In genomic region chr16:83992624-83993023, GRCh38 we compare ENCODE assay signal across 15 cellular contexts. TPM values are rescaled to one million over a fixed set of nuclear protein-coding genes. Genes with fewer than 3 reads are reported as not detected.
DNase-seq lines count a peak whose midpoint lies in the region; ATAC-seq, FAIRE-seq and TF ChIP-seq lines count a peak whose summit lies in the region.
"Had no signal": no experiment of that assay in that cellular context is flagged by ENCODE, and none has a peak within 500 bp of the region (broad histone marks: within the 10 kb centered on the region; RNA-seq: fewer than 3 reads in every experiment).

No MANE protein-coding gene starts in this region.

- POLR2A ChIA-PET in GM10248 (lab: Yijun Ruan, JAX), result no interaction called here

- no peak for FAIRE-seq in bronchial epithelial cell (lab: Jason Lieb, UNC)
- FAIRE-seq: TTC549 had no signal

- H3K36me3 ChIP-seq in bronchial epithelial cell (ENCODE audit: control insufficient read depth, insufficient read depth, low read length), result no peaks in the 10 kb centered on the region
- H3K36me3 ChIP-seq: HAP-1, tibial artery had no signal

- H3K4me3 ChIP-seq in bronchial epithelial cell (ENCODE audit: low read depth, low read length), result no peak overlapping the region
- H3K4me3 ChIP-seq: HAP-1, tibial artery had no signal

- intact Hi-C loops in Right ventricle myocardium inferior (cut with DNase I), result no loop called here
- intact Hi-C loops in cardiac septum (cut with DNase I), result no loop called here

- DNase-seq in Right ventricle myocardium inferior (ENCODE audit: missing footprints), result peak; percentile 52
- DNase-seq in cardiac septum (ENCODE audit: low spot score), result no peak
- peak; percentile 21 for DNase-seq in bronchial epithelial cell (ENCODE audit: low read depth)
- DNase-seq in kidney glomerular epithelial cell (lab: John Stamatoyannopoulos, UW), result peak; percentile 62
- no peak for DNase-seq in GM10248 (ENCODE audit: extremely low spot score)
- no peak for DNase-seq in NCI-H2107 treated with DMSO at 0.1 percent for 48 hours (lab: John Stamatoyannopoulos, UW; ENCODE audit: unreplicated experiment)
- DNase-seq in SK-N-DZ (ENCODE audit: low spot score), result no peak
- DNase-seq: activated T-cell treated with anti-CD3 and anti-CD28 coated beads, Interleukin-2, amount 50 U/mL, for 24 hours; AML-193; NCI-H774; tibial artery had no signal

- peak; percentile 46 for ATAC-seq in Right ventricle myocardium inferior
- ATAC-seq in GM18867 (IDR thresholded peaks at IDR 0.05; ENCODE audit: unreplicated experiment), result no peak

- no peak for TF ChIP-seq CTCF in bronchial epithelial cell (IDR thresholded peaks at IDR 0.05; ENCODE audit: insufficient read depth, low read length, severe bottlenecking)
- no peak for TF ChIP-seq CTCF in GM10248 (IDR thresholded peaks at IDR 0.05; ENCODE audit: control extremely low read depth, extremely low read depth, low read depth, missing control alignments)

- peaks cover 7% of the 10 kb centered on the region for H3K27me3 ChIP-seq in bronchial epithelial cell (ENCODE audit: control insufficient read depth, insufficient read depth, low read length)

- CTCF ChIA-PET in GM10248 (lab: Yijun Ruan, JAX), result interaction anchor here (1.1 kb wide), 1 partner anchor 194 kb away, joined by 4 read pairs; the partner anchor contains the start of gene TAF1C

RNA-seq across cellular contexts. Expression of gene NECAB2, which starts 24.6 kb away (rescaled TPM):
- 1.8 TPM for total RNA-seq in Right ventricle myocardium inferior
- total RNA-seq in cardiac septum, result 2.5 TPM
- total RNA-seq in bronchial epithelial cell, result not detected in 2 replicates
- 3.7 and 4.3 TPM in 2 replicates for polyA plus RNA-seq in SK-N-DZ (2014; cell fraction: cytosol; rRNA removed)
- polyA plus RNA-seq in SK-N-DZ (2014; cell fraction: nucleus; rRNA removed), result 6.9 and 10.0 TPM in 2 replicates
- total RNA-seq: lung microvascular endothelial cell had no signal

RNA-seq across cellular contexts. Expression of gene OSGIN1, which starts 39.6 kb away (rescaled TPM):
- 8.2 TPM for total RNA-seq in Right ventricle myocardium inferior
- total RNA-seq in cardiac septum, result 12.6 TPM
- total RNA-seq in bronchial epithelial cell, result 1.1 and 1.8 TPM in 2 replicates
- 1.2 TPM in 1 of 2 replicates, not detected in the other for polyA plus RNA-seq in SK-N-DZ (2014; cell fraction: cytosol; rRNA removed)
- 0.85 and 1.6 TPM in 2 replicates for polyA plus RNA-seq in SK-N-DZ (2014; cell fraction: nucleus; rRNA removed)

RNA-seq across cellular contexts. Expression of gene SLC38A8, which starts 50.0 kb away (rescaled TPM):
- 3.1 TPM for total RNA-seq in Right ventricle myocardium inferior
- not detected for total RNA-seq in cardiac septum
- not detected in 2 replicates for total RNA-seq in bronchial epithelial cell
- polyA plus RNA-seq in SK-N-DZ (2014; cell fraction: cytosol; rRNA removed), result 0.42 TPM in 1 of 2 replicates, not detected in the other
- not detected in 2 replicates for polyA plus RNA-seq in SK-N-DZ (2014; cell fraction: nucleus; rRNA removed)
- total RNA-seq: lung microvascular endothelial cell had no signal

Comparison
In these comparisons a context has a peak if more than half of its experiments do, and no peak if none do; other contexts are left out.
1. DNase-seq: peak in Right ventricle myocardium inferior (single experiment), bronchial epithelial cell (single experiment) and kidney glomerular epithelial cell (single experiment); none in cardiac septum (single experiment), GM10248 (single experiment), NCI-H2107 treated with DMSO at 0.1 percent for 48 hours (single experiment) and SK-N-DZ (single experiment).